Comparison of ENCODE assay signal across 1 cellular context in the genomic region with DNA sequence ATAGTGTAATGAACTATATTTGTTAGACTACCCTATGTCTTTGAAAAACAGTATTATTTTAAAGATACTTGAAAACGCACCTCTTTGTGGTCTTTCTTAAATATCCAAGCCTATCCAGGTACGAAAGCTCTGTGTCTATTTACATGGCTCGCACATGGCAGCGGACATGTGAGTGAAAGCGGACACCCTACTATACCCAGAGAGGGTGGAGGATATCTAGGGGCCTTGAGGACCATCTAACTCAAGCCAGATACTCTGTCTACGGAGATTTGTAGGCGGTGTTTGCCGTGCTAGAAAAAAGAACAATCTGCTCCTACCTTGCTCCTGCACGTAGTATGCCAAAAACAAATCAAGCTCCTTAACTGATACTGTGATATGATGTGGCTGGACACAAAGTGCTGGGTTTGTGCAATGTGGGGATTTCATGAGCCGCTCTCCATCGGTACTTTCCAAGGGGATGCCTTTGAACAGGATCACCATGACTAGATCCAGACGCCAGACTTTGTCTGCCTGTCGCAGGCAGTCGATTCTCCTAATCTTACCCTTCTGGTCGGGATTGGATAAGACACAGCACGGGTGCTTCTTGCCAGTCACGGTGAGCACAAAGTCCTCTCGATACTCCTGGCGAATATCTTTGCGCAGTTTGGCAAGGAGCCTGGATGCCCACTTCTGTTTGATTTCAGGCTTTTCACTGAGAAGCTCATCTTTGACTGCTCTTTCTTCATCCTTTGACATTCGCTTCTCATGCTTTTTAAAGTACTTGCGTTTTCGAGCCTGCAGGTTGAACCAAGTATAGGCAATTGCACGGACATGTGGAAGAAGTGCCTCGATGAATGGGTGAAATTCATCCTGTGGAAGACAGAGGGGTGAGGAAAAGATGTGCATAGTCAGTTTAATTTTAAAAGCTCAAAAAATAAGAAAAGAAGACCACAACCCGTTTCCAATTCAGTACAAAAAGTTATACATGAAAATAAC.
TF ChIP-seq lines count a peak whose summit lies in the region.

No MANE protein-coding gene starts in this region.

TF ChIP-seq in WTC11, 78 proteins besides CTCF, POLR2A, EP300 and RAD21 (continued from another document):
- TF ChIP-seq, protein P1, sequence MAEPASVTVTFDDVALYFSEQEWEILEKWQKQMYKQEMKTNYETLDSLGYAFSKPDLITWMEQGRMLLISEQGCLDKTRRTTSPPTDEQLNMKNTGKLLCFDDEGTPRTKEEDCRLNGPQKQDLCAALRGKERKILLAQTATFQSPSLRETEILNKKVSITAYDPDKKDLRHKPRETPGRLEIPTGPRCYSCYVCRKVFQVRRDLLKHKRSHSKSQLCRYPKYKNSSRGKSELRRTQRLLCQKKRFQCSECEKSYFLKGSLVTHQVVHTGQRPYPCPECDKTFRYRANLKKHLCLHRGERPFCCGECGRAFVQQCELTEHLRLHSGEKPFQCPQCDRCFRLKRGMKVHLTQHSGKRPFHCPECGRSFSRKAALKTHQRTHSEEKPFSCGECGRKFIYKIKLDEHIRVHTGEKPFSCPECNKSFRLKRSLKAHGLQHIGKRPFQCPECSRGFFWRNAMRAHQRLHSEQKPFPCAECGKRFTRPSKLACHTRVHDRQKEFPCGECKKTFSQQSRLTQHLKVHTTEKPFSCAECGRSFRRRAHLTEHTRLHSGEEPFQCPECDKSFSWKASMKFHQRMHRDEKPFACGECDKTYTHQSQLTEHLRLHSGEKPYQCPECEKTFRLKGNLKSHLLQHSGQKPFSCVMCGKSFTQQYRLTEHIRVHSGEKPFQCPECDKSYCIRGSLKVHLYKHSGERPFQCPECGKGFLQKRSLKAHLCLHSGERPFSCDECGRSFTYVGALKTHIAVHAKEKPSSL (CRISPR knock-in tag; conservative IDR thresholded peaks at IDR 0.05): no peak
- TF ChIP-seq NR3C1 (CRISPR knock-in tag; conservative IDR thresholded peaks at IDR 0.05; ENCODE audit: low read depth) (no peak), ZNF317 (CRISPR knock-in tag; IDR thresholded peaks at IDR 0.05; ENCODE audit: borderline replicate concordance, low read depth) (no peak), GTF2I (CRISPR knock-in tag; conservative IDR thresholded peaks at IDR 0.05) (no peak), NFATC4 (CRISPR knock-in tag; IDR thresholded peaks at IDR 0.05) (no peak), ZNF121 (CRISPR knock-in tag; IDR thresholded peaks at IDR 0.05) (no peak), IRF2 (CRISPR knock-in tag; IDR thresholded peaks at IDR 0.05; ENCODE audit: borderline replicate concordance, low read depth) (no peak)
- TF ChIP-seq, protein P2, sequence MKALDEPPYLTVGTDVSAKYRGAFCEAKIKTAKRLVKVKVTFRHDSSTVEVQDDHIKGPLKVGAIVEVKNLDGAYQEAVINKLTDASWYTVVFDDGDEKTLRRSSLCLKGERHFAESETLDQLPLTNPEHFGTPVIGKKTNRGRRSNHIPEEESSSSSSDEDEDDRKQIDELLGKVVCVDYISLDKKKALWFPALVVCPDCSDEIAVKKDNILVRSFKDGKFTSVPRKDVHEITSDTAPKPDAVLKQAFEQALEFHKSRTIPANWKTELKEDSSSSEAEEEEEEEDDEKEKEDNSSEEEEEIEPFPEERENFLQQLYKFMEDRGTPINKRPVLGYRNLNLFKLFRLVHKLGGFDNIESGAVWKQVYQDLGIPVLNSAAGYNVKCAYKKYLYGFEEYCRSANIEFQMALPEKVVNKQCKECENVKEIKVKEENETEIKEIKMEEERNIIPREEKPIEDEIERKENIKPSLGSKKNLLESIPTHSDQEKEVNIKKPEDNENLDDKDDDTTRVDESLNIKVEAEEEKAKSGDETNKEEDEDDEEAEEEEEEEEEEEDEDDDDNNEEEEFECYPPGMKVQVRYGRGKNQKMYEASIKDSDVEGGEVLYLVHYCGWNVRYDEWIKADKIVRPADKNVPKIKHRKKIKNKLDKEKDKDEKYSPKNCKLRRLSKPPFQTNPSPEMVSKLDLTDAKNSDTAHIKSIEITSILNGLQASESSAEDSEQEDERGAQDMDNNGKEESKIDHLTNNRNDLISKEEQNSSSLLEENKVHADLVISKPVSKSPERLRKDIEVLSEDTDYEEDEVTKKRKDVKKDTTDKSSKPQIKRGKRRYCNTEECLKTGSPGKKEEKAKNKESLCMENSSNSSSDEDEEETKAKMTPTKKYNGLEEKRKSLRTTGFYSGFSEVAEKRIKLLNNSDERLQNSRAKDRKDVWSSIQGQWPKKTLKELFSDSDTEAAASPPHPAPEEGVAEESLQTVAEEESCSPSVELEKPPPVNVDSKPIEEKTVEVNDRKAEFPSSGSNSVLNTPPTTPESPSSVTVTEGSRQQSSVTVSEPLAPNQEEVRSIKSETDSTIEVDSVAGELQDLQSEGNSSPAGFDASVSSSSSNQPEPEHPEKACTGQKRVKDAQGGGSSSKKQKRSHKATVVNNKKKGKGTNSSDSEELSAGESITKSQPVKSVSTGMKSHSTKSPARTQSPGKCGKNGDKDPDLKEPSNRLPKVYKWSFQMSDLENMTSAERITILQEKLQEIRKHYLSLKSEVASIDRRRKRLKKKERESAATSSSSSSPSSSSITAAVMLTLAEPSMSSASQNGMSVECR (CRISPR knock-in tag; IDR thresholded peaks at IDR 0.05; ENCODE audit: borderline replicate concordance): no peak
- TF ChIP-seq, protein P3, sequence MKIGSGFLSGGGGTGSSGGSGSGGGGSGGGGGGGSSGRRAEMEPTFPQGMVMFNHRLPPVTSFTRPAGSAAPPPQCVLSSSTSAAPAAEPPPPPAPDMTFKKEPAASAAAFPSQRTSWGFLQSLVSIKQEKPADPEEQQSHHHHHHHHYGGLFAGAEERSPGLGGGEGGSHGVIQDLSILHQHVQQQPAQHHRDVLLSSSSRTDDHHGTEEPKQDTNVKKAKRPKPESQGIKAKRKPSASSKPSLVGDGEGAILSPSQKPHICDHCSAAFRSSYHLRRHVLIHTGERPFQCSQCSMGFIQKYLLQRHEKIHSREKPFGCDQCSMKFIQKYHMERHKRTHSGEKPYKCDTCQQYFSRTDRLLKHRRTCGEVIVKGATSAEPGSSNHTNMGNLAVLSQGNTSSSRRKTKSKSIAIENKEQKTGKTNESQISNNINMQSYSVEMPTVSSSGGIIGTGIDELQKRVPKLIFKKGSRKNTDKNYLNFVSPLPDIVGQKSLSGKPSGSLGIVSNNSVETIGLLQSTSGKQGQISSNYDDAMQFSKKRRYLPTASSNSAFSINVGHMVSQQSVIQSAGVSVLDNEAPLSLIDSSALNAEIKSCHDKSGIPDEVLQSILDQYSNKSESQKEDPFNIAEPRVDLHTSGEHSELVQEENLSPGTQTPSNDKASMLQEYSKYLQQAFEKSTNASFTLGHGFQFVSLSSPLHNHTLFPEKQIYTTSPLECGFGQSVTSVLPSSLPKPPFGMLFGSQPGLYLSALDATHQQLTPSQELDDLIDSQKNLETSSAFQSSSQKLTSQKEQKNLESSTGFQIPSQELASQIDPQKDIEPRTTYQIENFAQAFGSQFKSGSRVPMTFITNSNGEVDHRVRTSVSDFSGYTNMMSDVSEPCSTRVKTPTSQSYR (CRISPR knock-in tag; IDR thresholded peaks at IDR 0.05): no peak
- TF ChIP-seq, protein P4, sequence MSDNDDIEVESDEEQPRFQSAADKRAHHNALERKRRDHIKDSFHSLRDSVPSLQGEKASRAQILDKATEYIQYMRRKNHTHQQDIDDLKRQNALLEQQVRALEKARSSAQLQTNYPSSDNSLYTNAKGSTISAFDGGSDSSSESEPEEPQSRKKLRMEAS (CRISPR knock-in tag; IDR thresholded peaks at IDR 0.05): no peak
- TF ChIP-seq, protein P5, sequence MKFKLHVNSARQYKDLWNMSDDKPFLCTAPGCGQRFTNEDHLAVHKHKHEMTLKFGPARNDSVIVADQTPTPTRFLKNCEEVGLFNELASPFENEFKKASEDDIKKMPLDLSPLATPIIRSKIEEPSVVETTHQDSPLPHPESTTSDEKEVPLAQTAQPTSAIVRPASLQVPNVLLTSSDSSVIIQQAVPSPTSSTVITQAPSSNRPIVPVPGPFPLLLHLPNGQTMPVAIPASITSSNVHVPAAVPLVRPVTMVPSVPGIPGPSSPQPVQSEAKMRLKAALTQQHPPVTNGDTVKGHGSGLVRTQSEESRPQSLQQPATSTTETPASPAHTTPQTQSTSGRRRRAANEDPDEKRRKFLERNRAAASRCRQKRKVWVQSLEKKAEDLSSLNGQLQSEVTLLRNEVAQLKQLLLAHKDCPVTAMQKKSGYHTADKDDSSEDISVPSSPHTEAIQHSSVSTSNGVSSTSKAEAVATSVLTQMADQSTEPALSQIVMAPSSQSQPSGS (CRISPR knock-in tag; IDR thresholded peaks at IDR 0.05; ENCODE audit: borderline replicate concordance, low read depth): no peak
